1 cellular context compared by ENCODE assay signal in the genomic region with DNA sequence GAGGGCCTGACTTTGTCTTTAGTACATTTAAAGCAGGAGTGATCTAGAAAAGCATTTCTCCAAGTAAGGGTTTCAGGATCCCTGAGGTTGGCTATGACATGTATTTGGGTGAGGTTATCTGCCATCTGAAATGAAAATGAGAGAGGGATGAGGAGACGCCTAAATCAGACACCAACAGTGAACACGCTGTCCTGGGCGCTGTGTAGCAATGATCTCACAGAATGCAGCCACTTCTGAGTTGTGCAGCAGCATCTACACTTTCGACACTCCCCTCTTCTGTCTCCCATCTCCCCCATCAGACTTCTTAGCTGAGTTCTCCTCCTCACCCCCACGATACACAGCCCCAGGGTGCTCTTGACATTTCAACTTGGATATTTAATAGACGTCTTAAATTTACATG.
TF ChIP-seq lines count a peak whose summit lies in the region.

No MANE protein-coding gene starts in this region.

TF ChIP-seq in GM23338, 12 proteins besides CTCF, POLR2A, EP300 and RAD21 (continued from another document):
- TF ChIP-seq, protein P1, sequence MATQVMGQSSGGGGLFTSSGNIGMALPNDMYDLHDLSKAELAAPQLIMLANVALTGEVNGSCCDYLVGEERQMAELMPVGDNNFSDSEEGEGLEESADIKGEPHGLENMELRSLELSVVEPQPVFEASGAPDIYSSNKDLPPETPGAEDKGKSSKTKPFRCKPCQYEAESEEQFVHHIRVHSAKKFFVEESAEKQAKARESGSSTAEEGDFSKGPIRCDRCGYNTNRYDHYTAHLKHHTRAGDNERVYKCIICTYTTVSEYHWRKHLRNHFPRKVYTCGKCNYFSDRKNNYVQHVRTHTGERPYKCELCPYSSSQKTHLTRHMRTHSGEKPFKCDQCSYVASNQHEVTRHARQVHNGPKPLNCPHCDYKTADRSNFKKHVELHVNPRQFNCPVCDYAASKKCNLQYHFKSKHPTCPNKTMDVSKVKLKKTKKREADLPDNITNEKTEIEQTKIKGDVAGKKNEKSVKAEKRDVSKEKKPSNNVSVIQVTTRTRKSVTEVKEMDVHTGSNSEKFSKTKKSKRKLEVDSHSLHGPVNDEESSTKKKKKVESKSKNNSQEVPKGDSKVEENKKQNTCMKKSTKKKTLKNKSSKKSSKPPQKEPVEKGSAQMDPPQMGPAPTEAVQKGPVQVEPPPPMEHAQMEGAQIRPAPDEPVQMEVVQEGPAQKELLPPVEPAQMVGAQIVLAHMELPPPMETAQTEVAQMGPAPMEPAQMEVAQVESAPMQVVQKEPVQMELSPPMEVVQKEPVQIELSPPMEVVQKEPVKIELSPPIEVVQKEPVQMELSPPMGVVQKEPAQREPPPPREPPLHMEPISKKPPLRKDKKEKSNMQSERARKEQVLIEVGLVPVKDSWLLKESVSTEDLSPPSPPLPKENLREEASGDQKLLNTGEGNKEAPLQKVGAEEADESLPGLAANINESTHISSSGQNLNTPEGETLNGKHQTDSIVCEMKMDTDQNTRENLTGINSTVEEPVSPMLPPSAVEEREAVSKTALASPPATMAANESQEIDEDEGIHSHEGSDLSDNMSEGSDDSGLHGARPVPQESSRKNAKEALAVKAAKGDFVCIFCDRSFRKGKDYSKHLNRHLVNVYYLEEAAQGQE (IDR thresholded peaks at IDR 0.05; ENCODE audit: unreplicated experiment), result no peak
- TF ChIP-seq, protein P2, sequence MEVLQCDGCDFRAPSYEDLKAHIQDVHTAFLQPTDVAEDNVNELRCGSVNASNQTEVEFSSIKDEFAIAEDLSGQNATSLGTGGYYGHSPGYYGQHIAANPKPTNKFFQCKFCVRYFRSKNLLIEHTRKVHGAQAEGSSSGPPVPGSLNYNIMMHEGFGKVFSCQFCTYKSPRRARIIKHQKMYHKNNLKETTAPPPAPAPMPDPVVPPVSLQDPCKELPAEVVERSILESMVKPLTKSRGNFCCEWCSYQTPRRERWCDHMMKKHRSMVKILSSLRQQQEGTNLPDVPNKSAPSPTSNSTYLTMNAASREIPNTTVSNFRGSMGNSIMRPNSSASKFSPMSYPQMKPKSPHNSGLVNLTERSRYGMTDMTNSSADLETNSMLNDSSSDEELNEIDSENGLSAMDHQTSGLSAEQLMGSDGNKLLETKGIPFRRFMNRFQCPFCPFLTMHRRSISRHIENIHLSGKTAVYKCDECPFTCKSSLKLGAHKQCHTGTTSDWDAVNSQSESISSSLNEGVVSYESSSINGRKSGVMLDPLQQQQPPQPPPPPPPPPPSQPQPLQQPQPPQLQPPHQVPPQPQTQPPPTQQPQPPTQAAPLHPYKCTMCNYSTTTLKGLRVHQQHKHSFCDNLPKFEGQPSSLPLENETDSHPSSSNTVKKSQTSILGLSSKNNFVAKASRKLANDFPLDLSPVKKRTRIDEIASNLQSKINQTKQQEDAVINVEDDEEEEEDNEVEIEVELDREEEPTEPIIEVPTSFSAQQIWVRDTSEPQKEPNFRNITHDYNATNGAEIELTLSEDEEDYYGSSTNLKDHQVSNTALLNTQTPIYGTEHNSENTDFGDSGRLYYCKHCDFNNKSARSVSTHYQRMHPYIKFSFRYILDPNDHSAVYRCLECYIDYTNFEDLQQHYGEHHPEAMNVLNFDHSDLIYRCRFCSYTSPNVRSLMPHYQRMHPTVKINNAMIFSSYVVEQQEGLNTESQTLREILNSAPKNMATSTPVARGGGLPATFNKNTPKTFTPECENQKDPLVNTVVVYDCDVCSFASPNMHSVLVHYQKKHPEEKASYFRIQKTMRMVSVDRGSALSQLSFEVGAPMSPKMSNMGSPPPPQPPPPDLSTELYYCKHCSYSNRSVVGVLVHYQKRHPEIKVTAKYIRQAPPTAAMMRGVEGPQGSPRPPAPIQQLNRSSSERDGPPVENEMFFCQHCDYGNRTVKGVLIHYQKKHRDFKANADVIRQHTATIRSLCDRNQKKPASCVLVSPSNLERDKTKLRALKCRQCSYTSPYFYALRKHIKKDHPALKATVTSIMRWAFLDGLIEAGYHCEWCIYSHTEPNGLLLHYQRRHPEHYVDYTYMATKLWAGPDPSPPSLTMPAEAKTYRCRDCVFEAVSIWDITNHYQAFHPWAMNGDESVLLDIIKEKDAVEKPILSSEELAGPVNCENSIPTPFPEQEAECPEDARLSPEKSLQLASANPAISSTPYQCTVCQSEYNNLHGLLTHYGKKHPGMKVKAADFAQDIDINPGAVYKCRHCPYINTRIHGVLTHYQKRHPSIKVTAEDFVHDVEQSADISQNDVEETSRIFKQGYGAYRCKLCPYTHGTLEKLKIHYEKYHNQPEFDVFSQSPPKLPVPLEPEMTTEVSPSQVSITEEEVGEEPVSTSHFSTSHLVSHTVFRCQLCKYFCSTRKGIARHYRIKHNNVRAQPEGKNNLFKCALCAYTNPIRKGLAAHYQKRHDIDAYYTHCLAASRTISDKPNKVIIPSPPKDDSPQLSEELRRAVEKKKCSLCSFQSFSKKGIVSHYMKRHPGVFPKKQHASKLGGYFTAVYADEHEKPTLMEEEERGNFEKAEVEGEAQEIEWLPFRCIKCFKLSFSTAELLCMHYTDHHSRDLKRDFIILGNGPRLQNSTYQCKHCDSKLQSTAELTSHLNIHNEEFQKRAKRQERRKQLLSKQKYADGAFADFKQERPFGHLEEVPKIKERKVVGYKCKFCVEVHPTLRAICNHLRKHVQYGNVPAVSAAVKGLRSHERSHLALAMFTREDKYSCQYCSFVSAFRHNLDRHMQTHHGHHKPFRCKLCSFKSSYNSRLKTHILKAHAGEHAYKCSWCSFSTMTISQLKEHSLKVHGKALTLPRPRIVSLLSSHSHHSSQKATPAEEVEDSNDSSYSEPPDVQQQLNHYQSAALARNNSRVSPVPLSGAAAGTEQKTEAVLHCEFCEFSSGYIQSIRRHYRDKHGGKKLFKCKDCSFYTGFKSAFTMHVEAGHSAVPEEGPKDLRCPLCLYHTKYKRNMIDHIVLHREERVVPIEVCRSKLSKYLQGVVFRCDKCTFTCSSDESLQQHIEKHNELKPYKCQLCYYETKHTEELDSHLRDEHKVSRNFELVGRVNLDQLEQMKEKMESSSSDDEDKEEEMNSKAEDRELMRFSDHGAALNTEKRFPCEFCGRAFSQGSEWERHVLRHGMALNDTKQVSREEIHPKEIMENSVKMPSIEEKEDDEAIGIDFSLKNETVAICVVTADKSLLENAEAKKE (CRISPR knock-in tag; IDR thresholded peaks at IDR 0.05), result no peak
